15 cellular contexts compared by ENCODE assay signal in genomic region chr3:158961497-158961896, GRCh38.
A peak's percentile ranks its signal among the peaks of the same experiment; 100 is the strongest.
DNase-seq lines count a peak whose midpoint lies in the region; ATAC-seq and TF ChIP-seq lines count a peak whose summit lies in the region.
"Had no signal": no experiment of that assay in that cellular context is flagged by ENCODE, and none has a peak within 500 bp of the region (broad histone marks: within the 10 kb centered on the region; RNA-seq: fewer than 3 reads in every experiment).

No MANE protein-coding gene starts in this region.

- no peaks in the 10 kb centered on the region for H4K20me1 ChIP-seq in Karpas-422 (ENCODE audit: insufficient read depth, low read depth, low read length)

- H3K27me3 ChIP-seq in H7 (ENCODE audit: control insufficient read depth, insufficient read depth, low read length) (no peaks in the 10 kb centered on the region), Karpas-422 (ENCODE audit: low read length) (no peaks in the 10 kb centered on the region), iPS-20b (ENCODE audit: insufficient read depth, low read length) (no peaks in the 10 kb centered on the region)

- no peak overlapping the region; the same call in 1 of the 2 replicates for H3K4me3 Mint-ChIP-seq in WTC11
- H3K4me3 Mint-ChIP-seq: CD14-positive monocyte; T-helper 1 cell treated with Interleukin-12 subunit alpha and Interleukin-12 subunit beta and Interleukin-4 antibody, amounts not matched to agents 30 μg/mL and 1 μg/mL, for 36 hours had no signal

- no peak overlapping the region for H3K4me3 ChIP-seq in H7 (ENCODE audit: insufficient read depth, low read depth, low read length)
- H3K4me3 ChIP-seq in Karpas-422 (ENCODE audit: low read length): peak overlapping the region; percentile 27; the same call in 1 of the 2 replicates
- H3K4me3 ChIP-seq in iPS-20b (ENCODE audit: low read length): peak overlapping the region; percentile 25; the same call in 1 of the 2 replicates

- in situ Hi-C loops in G401 (cut with HindIII; ENCODE audit: low sequenced_read_pairs): no loop called here

- peaks cover 31% of the 10 kb centered on the region for H3K4me1 Mint-ChIP-seq in WTC11
- H3K4me1 Mint-ChIP-seq: CD14-positive monocyte had no signal

- H2AFZ ChIP-seq in Karpas-422 (ENCODE audit: low read length): peak overlapping the region; percentile 56; the same call in 1 of the 2 replicates

- H3K36me3 ChIP-seq in H7 (replicated peaks; ENCODE audit: control insufficient read depth, insufficient read depth, low read length): no peaks in the 10 kb centered on the region
- no peaks in the 10 kb centered on the region; the same call in 1 of the 2 replicates for H3K36me3 ChIP-seq in Karpas-422 (ENCODE audit: insufficient read depth, low read length)
- H3K36me3 ChIP-seq in iPS-20b (ENCODE audit: insufficient read depth, low read depth, low read length): no peaks in the 10 kb centered on the region

- peak overlapping the region; percentile 94 for H3K27ac Mint-ChIP-seq in WTC11
- H3K27ac Mint-ChIP-seq: CD14-positive monocyte; T-helper 1 cell treated with Interleukin-12 subunit alpha and Interleukin-12 subunit beta and Interleukin-4 antibody, amounts not matched to agents 30 μg/mL and 1 μg/mL, for 36 hours had no signal

- H3K9me2 ChIP-seq in Karpas-422 (replicated peaks; ENCODE audit: insufficient read depth, low read length): no peaks in the 10 kb centered on the region

- DNase-seq in H7 (peak; percentile 11), Karpas-422 (no peak), WTC11 (ENCODE audit: low spot score) (no peak), dedifferentiated amniotic fluid mesenchymal stem cell (ENCODE audit: extremely low spot score) (no peak), G401 (ENCODE audit: low spot score) (no peak)
- DNase-seq: EL, NCI-H1105 treated with DMSO at 0.1 percent for 48 hours, NCI-H187, NCI-H69 had no signal

- H3K9ac ChIP-seq in Karpas-422 (ENCODE audit: low read length) (peak overlapping the region; percentile 62), iPS-20b (ENCODE audit: low read depth, low read length) (peak overlapping the region; percentile 49; the same call in 1 of the 2 replicates)

- POLR2A ChIA-PET in WTC11 (lab: Charles Lee): no interaction called here

- H3K4me1 ChIP-seq in Karpas-422 (ENCODE audit: low read length) (peaks cover 53% of the 10 kb centered on the region), iPS-20b (ENCODE audit: insufficient read depth, low read length) (peaks cover 13% of the 10 kb centered on the region; the same call in 1 of the 2 replicates)

- peak; percentile 86 for ATAC-seq in WTC11
- ATAC-seq in GM19452 (IDR thresholded peaks at IDR 0.05; ENCODE audit: unreplicated experiment): no peak
- no peak for ATAC-seq in GM21723 (IDR thresholded peaks at IDR 0.05; ENCODE audit: unreplicated experiment)

- H3K27me3 Mint-ChIP-seq in WTC11 (ENCODE audit: low read depth): peaks cover 4% of the 10 kb centered on the region; the same call in 1 of the 2 replicates

- H3K4me2 ChIP-seq in Karpas-422 (ENCODE audit: low read depth, low read length, poor library complexity, severe bottlenecking): peak overlapping the region; percentile 62

- TF ChIP-seq CTCF in WTC11 (IDR thresholded peaks at IDR 0.05): no peak

- H3K79me2 ChIP-seq in Karpas-422 (ENCODE audit: low read length): no peaks in the 10 kb centered on the region

- peaks cover 24% of the 10 kb centered on the region for H3K9me3 Mint-ChIP-seq in WTC11
- H3K9me3 Mint-ChIP-seq: T-helper 1 cell treated with Interleukin-12 subunit alpha and Interleukin-12 subunit beta and Interleukin-4 antibody, amounts not matched to agents 30 μg/mL and 1 μg/mL, for 36 hours had no signal

- CTCF ChIA-PET in WTC11 (lab: Charles Lee): interaction anchor here (0.6 to 1.0 kb wide), 2 partner anchors 71 to 234 kb away, joined by 3 to 4 read pairs; no protein-coding TSS in a partner anchor

- H3K36me3 Mint-ChIP-seq in WTC11: peaks cover 3% of the 10 kb centered on the region; the same call in 1 of the 2 replicates
- H3K36me3 Mint-ChIP-seq: CD14-positive monocyte had no signal

- no peaks in the 10 kb centered on the region for H3K9me3 ChIP-seq in Karpas-422 (ENCODE audit: low read length)
- H3K9me3 ChIP-seq in iPS-20b (ENCODE audit: insufficient read depth, low read depth, low read length): no peaks in the 10 kb centered on the region; the same call in 1 of the 2 replicates

- H3K27ac ChIP-seq in Karpas-422 (ENCODE audit: low read length) (peak overlapping the region; percentile 87), iPS-20b (ENCODE audit: low read length) (peak overlapping the region; percentile 50)
- H3K27ac ChIP-seq: RWPE1 had no signal

TF ChIP-seq in WTC11, 78 proteins besides CTCF, POLR2A, EP300 and RAD21:
- TF ChIP-seq E2F1 (CRISPR knock-in tag; IDR thresholded peaks at IDR 0.05) (no peak), ATF6 (CRISPR knock-in tag; IDR thresholded peaks at IDR 0.05) (no peak), CREM (CRISPR knock-in tag; IDR thresholded peaks at IDR 0.05) (no peak), JAZF1 (CRISPR knock-in tag; IDR thresholded peaks at IDR 0.05) (no peak), KAT7 (CRISPR knock-in tag; IDR thresholded peaks at IDR 0.05; ENCODE audit: borderline replicate concordance) (no peak), TEAD1 (CRISPR knock-in tag; IDR thresholded peaks at IDR 0.05) (no peak), ERG (CRISPR knock-in tag; IDR thresholded peaks at IDR 0.05) (no peak), ARID4B (CRISPR knock-in tag; IDR thresholded peaks at IDR 0.05; ENCODE audit: borderline replicate concordance) (no peak), MAX (CRISPR knock-in tag; IDR thresholded peaks at IDR 0.05) (no peak)
